In the genomic region with DNA sequence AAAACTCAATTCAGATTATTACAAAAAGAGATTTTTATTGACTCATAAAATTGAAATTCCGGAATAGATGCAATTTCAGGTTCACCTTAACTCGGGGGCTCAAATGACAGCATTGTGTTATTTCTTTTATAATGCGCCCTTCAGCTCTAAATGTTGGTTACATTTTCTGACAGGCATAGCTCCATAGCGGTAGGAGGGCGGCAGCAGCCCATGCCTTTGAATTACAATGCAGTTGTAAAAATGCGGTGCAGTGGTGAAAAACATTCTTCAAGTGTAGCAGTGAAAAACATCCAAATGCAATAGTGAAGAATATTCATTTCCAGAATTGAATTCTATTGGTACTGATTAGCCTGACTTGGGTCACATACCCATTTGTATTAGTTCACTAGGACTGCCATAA, we compare ENCODE assay signal across 21 cellular contexts.
"Had no signal": no experiment of that assay in that cellular context is flagged by ENCODE, and none has a peak within 500 bp of the region (broad histone marks: within the 10 kb centered on the region; RNA-seq: fewer than 3 reads in every experiment).

No MANE protein-coding gene starts in this region.

- H3K27ac ChIP-seq: coronary artery, heart left ventricle, parathyroid adenoma, prostate gland, sigmoid colon, skin epidermis, testis, tibial nerve had no signal

- H3K27me3 Mint-ChIP-seq: naive B cell; stimulated activated naive B cell treated with anti-CD40 and anti-IgM and Interleukin-4, amounts not matched to agents 10 μg/mL and 1 μg/mL and 100 μg/mL, for 72 hours; stimulated activated naive CD8-positive, alpha-beta T cell treated with anti-CD3 and anti-CD28 coated beads, Interleukin-15, amount 100 ng/mL, for 72 hours had no signal

- ATAC-seq: heart left ventricle; left colon; left ventricle myocardium superior; stimulated activated naive B cell treated with anti-CD40 and anti-IgM and Interleukin-4, amounts not matched to agents 10 μg/mL and 1 μg/mL and 100 μg/mL, for 72 hours; stimulated activated naive CD8-positive, alpha-beta T cell treated with anti-CD3 and anti-CD28 coated beads, Interleukin-15, amount 100 ng/mL, for 72 hours had no signal

- H3K27me3 ChIP-seq: heart left ventricle, sigmoid colon, testis, tibial nerve had no signal

- H3K4me1 Mint-ChIP-seq: naive B cell; nephron; stimulated activated naive B cell treated with anti-CD40 and anti-IgM and Interleukin-4, amounts not matched to agents 10 μg/mL and 1 μg/mL and 100 μg/mL, for 72 hours; stimulated activated naive CD8-positive, alpha-beta T cell treated with anti-CD3 and anti-CD28 coated beads, Interleukin-15, amount 100 ng/mL, for 72 hours had no signal

- H3K4me1 ChIP-seq: heart left ventricle, parathyroid adenoma, prostate gland, sigmoid colon, testis, tibial nerve had no signal

- H3K4me3 ChIP-seq: coronary artery, heart left ventricle, lung, prostate gland, sigmoid colon, skin epidermis, testis, tibial nerve had no signal

- H3K36me3 Mint-ChIP-seq: naive B cell; stimulated activated naive B cell treated with anti-CD40 and anti-IgM and Interleukin-4, amounts not matched to agents 10 μg/mL and 1 μg/mL and 100 μg/mL, for 72 hours had no signal

- DNase-seq: effector CD4-positive, alpha-beta T cell; foreskin melanocyte; heart left ventricle; hippocampal formation; left colon; left ventricle myocardium superior; mesenchymal stem cell; naive B cell; sigmoid colon; stimulated activated CD4-positive, alpha-beta T cell treated with anti-CD3 and anti-CD28 coated beads, Interleukin-2, amount 100 ng/mL, for 24 hours; stimulated activated CD4-positive, alpha-beta T cell treated with anti-CD3 and anti-CD28 coated beads, Interleukin-4, amount 100 ng/mL, for 4 hours; stimulated activated naive B cell treated with anti-CD40 and anti-IgM and Interleukin-4, amounts not matched to agents 10 μg/mL and 1 μg/mL and 100 μg/mL, for 72 hours; stimulated activated naive CD8-positive, alpha-beta T cell treated with anti-CD3 and anti-CD28 coated beads, Interleukin-15, amount 100 ng/mL, for 72 hours; testis had no signal

- H3K27ac Mint-ChIP-seq: naive B cell; nephron; stimulated activated naive B cell treated with anti-CD40 and anti-IgM and Interleukin-4, amounts not matched to agents 10 μg/mL and 1 μg/mL and 100 μg/mL, for 72 hours; stimulated activated naive CD8-positive, alpha-beta T cell treated with anti-CD3 and anti-CD28 coated beads, Interleukin-15, amount 100 ng/mL, for 72 hours had no signal

- H3K9ac ChIP-seq: parathyroid adenoma had no signal

- H3K9me3 ChIP-seq: prostate gland, sigmoid colon, testis had no signal

- H3K79me2 ChIP-seq: parathyroid adenoma had no signal

- H3K4me3 Mint-ChIP-seq: naive B cell; nephron; stimulated activated naive B cell treated with anti-CD40 and anti-IgM and Interleukin-4, amounts not matched to agents 10 μg/mL and 1 μg/mL and 100 μg/mL, for 72 hours; stimulated activated naive CD8-positive, alpha-beta T cell treated with anti-CD3 and anti-CD28 coated beads, Interleukin-15, amount 100 ng/mL, for 72 hours had no signal

- H3K36me3 ChIP-seq: heart left ventricle, prostate gland, sigmoid colon, tibial nerve had no signal

- H2AFZ ChIP-seq: parathyroid adenoma had no signal
